In genomic region chr19:35330475-35330874, GRCh38 we compare ENCODE assay signal across 12 cellular contexts. TPM values are rescaled to one million over a fixed set of nuclear protein-coding genes. Genes with fewer than 3 reads are reported as not detected.
A peak's percentile ranks its signal among the peaks of the same experiment; 100 is the strongest.
DNase-seq lines count a peak whose midpoint lies in the region; ATAC-seq and TF ChIP-seq lines count a peak whose summit lies in the region.
"Had no signal": no experiment of that assay in that cellular context is flagged by ENCODE, and none has a peak within 500 bp of the region (broad histone marks: within the 10 kb centered on the region; RNA-seq: fewer than 3 reads in every experiment).

No MANE protein-coding gene starts in this region.

- intact Hi-C loops in spleen (cut with DNase I; ENCODE audit: low total_unique reads) = loop anchor here (10.0 kb wide), 1 partner anchor 56 kb away; no protein-coding TSS in a partner anchor

- H3K27ac ChIP-seq in spleen = peak overlapping the region in 7 of 8 donors; percentile 58 to 90 (median 82)

- ATAC-seq in GM18870 (IDR thresholded peaks at IDR 0.05; ENCODE audit: unreplicated experiment) (peak; percentile 39), GM21528 (IDR thresholded peaks at IDR 0.05; ENCODE audit: low FRiP score, unreplicated experiment) (peak; percentile 42), HG03439 (IDR thresholded peaks at IDR 0.05; ENCODE audit: unreplicated experiment) (peak; percentile 51)
- ATAC-seq: activated CD8-positive, alpha-beta memory T cell treated with anti-CD3 and anti-CD28 coated beads, Interleukin-2, amount 10 ng/mL, durations not matched to agents 7 days and 5 days had no signal

- DNase-seq in spleen (peak; percentile 93), GF-D8 (lab: John Stamatoyannopoulos, UW) (no peak), iPS-NIHi11 (ENCODE audit: low spot score) (no peak), dedifferentiated amniotic fluid mesenchymal stem cell (ENCODE audit: extremely low spot score) (no peak)
- DNase-seq: activated CD8-positive, alpha-beta memory T cell treated with anti-CD3 and anti-CD28 coated beads, Interleukin-2, amount 10 ng/mL, durations not matched to agents 7 days and 5 days; caudate nucleus; EL; SK-N-SH had no signal

- H3K4me1 ChIP-seq in spleen = peaks cover 0 to 70% (median 27%) of the 10 kb centered on the region in 6 donors

- no peak for TF ChIP-seq CTCF in spleen (IDR thresholded peaks at IDR 0.05 in 8 of 11, conservative IDR thresholded peaks at IDR 0.05 in 3 of 11)

- H3K4me3 ChIP-seq in spleen = peak overlapping the region in 7 of 8 donors; percentile 36 to 77 (median 48)

- H3K36me3 ChIP-seq in spleen = peaks cover 0 to 18% (median 0%) of the 10 kb centered on the region in 6 donors

- peak; percentile 15 to 91 (median 90) for TF ChIP-seq POLR2A in spleen (IDR thresholded peaks at IDR 0.05)

- peaks cover 0 to 13% (median 0%) of the 10 kb centered on the region in 7 donors for H3K27me3 ChIP-seq in spleen (replicated peaks in 1 of 7)

- no peaks in the 10 kb centered on the region for H3K9me3 ChIP-seq in spleen
- H3K9me3 ChIP-seq: SK-N-SH had no signal

- WGBS in spleen, 5 donors = 46 to 64% (median 54%) methylated on average over 7 of the region's 7 CpGs

RNA-seq across cellular contexts. Expression of gene CD22, which starts 1.5 kb away (rescaled TPM):
- 100 to 1,000 TPM; 251 to 446 (median 339) TPM for total RNA-seq in spleen
- 100 to 1,000 TPM; 292 to 445 (median 394) TPM for polyA plus RNA-seq in spleen

RNA-seq across cellular contexts. Expression of gene FFAR1, which starts 17.2 kb away (rescaled TPM):
- under 1 TPM in 4 of 7 donors, not detected in 3; 0.16 to 0.32 (median 0.28) TPM for total RNA-seq in spleen
- under 1 TPM; 0.18 to 0.52 (median 0.26) TPM for polyA plus RNA-seq in spleen
- total RNA-seq: activated CD8-positive, alpha-beta memory T cell treated with anti-CD3 and anti-CD28 coated beads, Interleukin-2, amount 10 ng/mL, durations not matched to agents 7 days and 5 days; subcutaneous adipose tissue had no signal
- polyA plus RNA-seq: SK-N-SH had no signal

RNA-seq across cellular contexts. Expression of gene FFAR3, which starts 27.8 kb away (rescaled TPM):
- total RNA-seq in spleen = 1 to 10 TPM in 4 of 7 donors, under 1 TPM in 2, not detected in 1; 0.55 to 3.2 (median 2.0) TPM
- under 1 TPM; 0.30 to 0.45 (median 0.33) TPM for polyA plus RNA-seq in spleen
- total RNA-seq: activated CD8-positive, alpha-beta memory T cell treated with anti-CD3 and anti-CD28 coated beads, Interleukin-2, amount 10 ng/mL, durations not matched to agents 7 days and 5 days had no signal
- polyA plus RNA-seq: SK-N-SH had no signal

RNA-seq across cellular contexts. Expression of gene MAG, which starts 38.5 kb away (rescaled TPM):
- 10 to 100 TPM in 3 of 7 donors, under 1 TPM in 2, not detected in 2; 0.26 to 55.2 (median 35.1) TPM for total RNA-seq in spleen
- polyA plus RNA-seq in spleen = under 1 TPM; 0.07 to 0.42 (median 0.16) TPM
- total RNA-seq: subcutaneous adipose tissue had no signal
- polyA plus RNA-seq: SK-N-SH had no signal

RNA-seq across cellular contexts. Expression of gene GPR42, which starts 40.4 kb away (rescaled TPM):
- under 1 TPM in 3 of 7 donors, not detected in 4; 0.60 to 0.67 (median 0.66) TPM for total RNA-seq in spleen
- under 1 TPM in 1 of 3 donors, not detected in 2; 0.09 TPM for polyA plus RNA-seq in spleen
- polyA plus RNA-seq: SK-N-SH had no signal
